ENCODE assay signal across 19 cellular contexts in the genomic region with DNA sequence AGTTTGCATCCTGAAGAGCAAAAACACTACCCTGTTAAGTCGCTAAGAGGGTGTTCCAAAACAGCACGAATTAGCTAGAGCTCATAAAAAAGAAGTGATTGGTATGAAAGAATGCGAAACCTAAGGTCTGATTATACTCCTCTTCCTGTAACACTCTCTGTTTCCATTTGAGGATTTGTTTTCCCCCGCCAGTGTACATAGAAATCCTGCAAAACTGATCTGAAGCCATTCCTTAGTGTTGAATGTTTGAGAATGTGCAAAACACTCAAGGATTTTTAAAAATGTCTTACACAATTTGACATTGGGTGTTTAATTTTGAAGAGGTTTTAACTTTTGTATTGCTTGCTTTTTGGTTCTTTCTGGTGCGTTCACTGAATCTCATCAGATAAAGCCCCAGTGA.
"Had no signal": no experiment of that assay in that cellular context is flagged by ENCODE, and none has a peak within 500 bp of the region (broad histone marks: within the 10 kb centered on the region; RNA-seq: fewer than 3 reads in every experiment).

No MANE protein-coding gene starts in this region.

- H3K9me3 Mint-ChIP-seq: dendritic cell treated with granulocyte-macrophage colony-stimulating factor and Interleukin-4, amounts not matched to agents 40 ng/mL and 50 ng/mL, for 4 days; natural killer cell treated with Interleukin-12 subunit alpha and Interleukin-12 subunit beta and Interleukin-15 and Interleukin-18, amount 100 ng/mL, for 72 hours; type B pancreatic cell had no signal

- ATAC-seq: effector memory CD8-positive, alpha-beta T cell; natural killer cell treated with Interleukin-12 subunit alpha and Interleukin-12 subunit beta and Interleukin-15 and Interleukin-18, amount 100 ng/mL, for 72 hours; pancreas; right cardiac atrium; stimulated activated naive CD8-positive, alpha-beta T cell treated with anti-CD3 and anti-CD28 coated beads, Interleukin-15, Interleukin-2, amounts not matched to agents 100 U/mL and 50 U/mL, for 24 hours had no signal

- H3K36me3 ChIP-seq: esophagus muscularis mucosa, pancreas, suprapubic skin, thyroid gland had no signal

- H3K9me3 ChIP-seq: esophagus muscularis mucosa, pancreas, suprapubic skin, thyroid gland had no signal

- H3K27ac Mint-ChIP-seq: dendritic cell treated with granulocyte-macrophage colony-stimulating factor and Interleukin-4, amounts not matched to agents 40 ng/mL and 50 ng/mL, for 4 days; effector memory CD8-positive, alpha-beta T cell; natural killer cell treated with Interleukin-12 subunit alpha and Interleukin-12 subunit beta and Interleukin-15 and Interleukin-18, amount 100 ng/mL, for 72 hours; type B pancreatic cell had no signal

- H3K4me3 Mint-ChIP-seq: dendritic cell treated with granulocyte-macrophage colony-stimulating factor and Interleukin-4, amounts not matched to agents 40 ng/mL and 50 ng/mL, for 4 days; effector memory CD8-positive, alpha-beta T cell; natural killer cell treated with Interleukin-12 subunit alpha and Interleukin-12 subunit beta and Interleukin-15 and Interleukin-18, amount 100 ng/mL, for 72 hours; type B pancreatic cell had no signal

- H3K27me3 Mint-ChIP-seq: dendritic cell treated with granulocyte-macrophage colony-stimulating factor and Interleukin-4, amounts not matched to agents 40 ng/mL and 50 ng/mL, for 4 days; effector memory CD8-positive, alpha-beta T cell; natural killer cell treated with Interleukin-12 subunit alpha and Interleukin-12 subunit beta and Interleukin-15 and Interleukin-18, amount 100 ng/mL, for 72 hours; progenitor cell of endocrine pancreas; type B pancreatic cell had no signal

- H3K4me1 ChIP-seq: suprapubic skin, thyroid gland had no signal

- H3K27ac ChIP-seq: epithelial cell of prostate, esophagus muscularis mucosa, pancreas, suprapubic skin, thyroid gland had no signal

- H3K4me3 ChIP-seq: esophagus muscularis mucosa, pancreas, suprapubic skin, thyroid gland had no signal

- DNase-seq: effector memory CD8-positive, alpha-beta T cell; kidney; left cardiac atrium; mammary epithelial cell; midbrain; occipital lobe; pancreas; right cardiac atrium; small intestine; stimulated activated CD4-positive, alpha-beta T cell treated with anti-CD3 and anti-CD28 coated beads, Interleukin-2, amount 100 ng/mL, for 48 hours; stimulated activated naive CD8-positive, alpha-beta T cell treated with anti-CD3 and anti-CD28 coated beads, Interleukin-15, Interleukin-2, amounts not matched to agents 100 U/mL and 50 U/mL, for 24 hours; thyroid gland had no signal

- H3K27me3 ChIP-seq: esophagus muscularis mucosa, pancreas, suprapubic skin, thyroid gland had no signal

- H3K36me3 Mint-ChIP-seq: natural killer cell treated with Interleukin-12 subunit alpha and Interleukin-12 subunit beta and Interleukin-15 and Interleukin-18, amount 100 ng/mL, for 72 hours; type B pancreatic cell had no signal
